In genomic region chr9:131737426-131737825, GRCh38 we compare ENCODE assay signal across 15 cellular contexts. TPM values are rescaled to one million over a fixed set of nuclear protein-coding genes. Genes with fewer than 3 reads are reported as not detected.
DNase-seq lines count a peak whose midpoint lies in the region; ATAC-seq, FAIRE-seq and TF ChIP-seq lines count a peak whose summit lies in the region.
"Had no signal": no experiment of that assay in that cellular context is flagged by ENCODE, and none has a peak within 500 bp of the region (broad histone marks: within the 10 kb centered on the region; RNA-seq: fewer than 3 reads in every experiment).

No MANE protein-coding gene starts in this region.

- peaks cover 31% of the 10 kb centered on the region for H3K36me3 Mint-ChIP-seq in T-helper 1 cell treated with Interleukin-12 subunit alpha and Interleukin-12 subunit beta and Interleukin-4 antibody, amounts not matched to agents 30 μg/mL and 1 μg/mL, for 36 hours (ENCODE audit: low read depth)

- peak overlapping the region; percentile 93 for H3K27ac Mint-ChIP-seq in T-helper 1 cell treated with Interleukin-12 subunit alpha and Interleukin-12 subunit beta and Interleukin-4 antibody, amounts not matched to agents 30 μg/mL and 1 μg/mL, for 36 hours

- FAIRE-seq in HTR-8/SVneo (lab: Jason Lieb, UNC) = no peak
- FAIRE-seq: keratinocyte had no signal

- H3K4me3 ChIP-seq in OCI-LY3 (ENCODE audit: low read length) (peak overlapping the region; percentile 98), dorsolateral prefrontal cortex (peak overlapping the region in 14 of 59 donors; percentile 0 to 84 (median 19)), psoas muscle (peak overlapping the region; percentile 71), A673 (ENCODE audit: low read depth, low read length, poor library complexity, severe bottlenecking) (no peak overlapping the region)
- H3K4me3 ChIP-seq: breast epithelium had no signal

- TF ChIP-seq CTCF in OCI-LY3 (IDR thresholded peaks at IDR 0.05; ENCODE audit: low read depth, low read length) (no peak), dorsolateral prefrontal cortex (IDR thresholded peaks at IDR 0.05 in 54 of 56, conservative IDR thresholded peaks at IDR 0.05 in 2 of 56; ENCODE audit: low read depth in 1 of 56, partially characterized antibody in 56 of 56) (no peak), psoas muscle (IDR thresholded peaks at IDR 0.05) (no peak), A673 (conservative IDR thresholded peaks at IDR 0.05; ENCODE audit: low read depth, low read length) (no peak)

- H3K4me3 Mint-ChIP-seq in T-helper 1 cell treated with Interleukin-12 subunit alpha and Interleukin-12 subunit beta and Interleukin-4 antibody, amounts not matched to agents 30 μg/mL and 1 μg/mL, for 36 hours = peak overlapping the region; percentile 80

- H3K27ac ChIP-seq in OCI-LY3 (ENCODE audit: low read length) (peak overlapping the region; percentile 99), dorsolateral prefrontal cortex (peak overlapping the region in 34 of 59 donors; percentile 1 to 89 (median 59)), psoas muscle (peak overlapping the region; percentile 89), A673 (ENCODE audit: low read depth, low read length, poor library complexity, severe bottlenecking) (no peak overlapping the region)
- H3K27ac ChIP-seq: 22Rv1, breast epithelium had no signal

- no peak for DNase-seq in T-helper 1 cell
- no peak for DNase-seq in dorsolateral prefrontal cortex
- no peak for DNase-seq in psoas muscle
- DNase-seq in HTR-8/SVneo (ENCODE audit: insufficient read length, low spot score) = no peak
- no peak for DNase-seq in A673 (ENCODE audit: low spot score)
- DNase-seq: DMS79 treated with DMSO at 0.1 percent for 48 hours; NCI-H524; occipital lobe; stimulated activated naive CD4-positive, alpha-beta T cell had no signal

- peaks cover 56% of the 10 kb centered on the region for H3K4me1 Mint-ChIP-seq in T-helper 1 cell treated with Interleukin-12 subunit alpha and Interleukin-12 subunit beta and Interleukin-4 antibody, amounts not matched to agents 30 μg/mL and 1 μg/mL, for 36 hours (ENCODE audit: low read depth)

- H2AFZ ChIP-seq in OCI-LY3 (ENCODE audit: low read depth, low read length) = no peak overlapping the region

- peaks cover 77% of the 10 kb centered on the region for H3K79me2 ChIP-seq in OCI-LY3 (ENCODE audit: low read length)

- H3K9me3 ChIP-seq in OCI-LY3 (ENCODE audit: insufficient read depth, low read length) = no peaks in the 10 kb centered on the region
- no peaks in the 10 kb centered on the region for H3K9me3 ChIP-seq in psoas muscle
- no peaks in the 10 kb centered on the region for H3K9me3 ChIP-seq in A673 (ENCODE audit: low read depth, low read length, poor library complexity, severe bottlenecking)
- H3K9me3 ChIP-seq: breast epithelium had no signal

- WGBS in psoas muscle, 3 donors = 93 to 95% (median 94%) methylated on average over 12 of the region's 12 CpGs

- intact Hi-C loops in dorsolateral prefrontal cortex (cut with DNase I) (loop anchor here (5.0 to 10.0 kb wide), 2 partner anchors 80 to 83 kb away; no protein-coding TSS in a partner anchor), psoas muscle (cut with DNase I) (loop anchor here (5.0 kb wide), 3 partner anchors 35 to 80 kb away; no protein-coding TSS in a partner anchor), A673 (cut with micrococcal nuclease; ENCODE audit: unreplicated experiment) (no loop called here)

- H4K20me1 ChIP-seq in OCI-LY3 (ENCODE audit: insufficient read depth, low read length) = no peaks in the 10 kb centered on the region

- CTCF ChIA-PET in A673 (lab: Charles Lee) = no interaction called here

- ATAC-seq in psoas muscle = no peak
- ATAC-seq in SK-N-SH treated with all-trans-retinoic acid at 6 μM for 48 hours = no peak

- H3K36me3 ChIP-seq in OCI-LY3 (replicated peaks; ENCODE audit: low read depth, low read length) = peaks cover 9% of the 10 kb centered on the region
- no peaks in the 10 kb centered on the region for H3K36me3 ChIP-seq in psoas muscle (ENCODE audit: insufficient read depth in 1 of 2, low read depth in 1 of 2)
- no peaks in the 10 kb centered on the region for H3K36me3 ChIP-seq in A673 (ENCODE audit: insufficient read depth, low read length, poor library complexity, severe bottlenecking)
- H3K36me3 ChIP-seq: breast epithelium had no signal

- POLR2A ChIA-PET in A673 (lab: Charles Lee; ENCODE audit: low non-redundant PET) = no interaction called here

- H3K4me1 ChIP-seq in OCI-LY3 (ENCODE audit: low read length) (peaks cover 59% of the 10 kb centered on the region), psoas muscle (peaks cover 71% of the 10 kb centered on the region), A673 (ENCODE audit: insufficient read depth, low read length, poor library complexity, severe bottlenecking) (peaks cover 20% of the 10 kb centered on the region)

- BruUV-seq in A673 (replicated peaks; lab: Mats Ljungman, UMichigan) = no TSS peak

- no peaks in the 10 kb centered on the region for H3K27me3 Mint-ChIP-seq in T-helper 1 cell treated with Interleukin-12 subunit alpha and Interleukin-12 subunit beta and Interleukin-4 antibody, amounts not matched to agents 30 μg/mL and 1 μg/mL, for 36 hours (ENCODE audit: low read depth)

- H3K9ac ChIP-seq in OCI-LY3 (ENCODE audit: low read length) = peak overlapping the region; percentile 80

- H3K27me3 ChIP-seq in OCI-LY3 (ENCODE audit: low read depth, low read length) (no peaks in the 10 kb centered on the region), dorsolateral prefrontal cortex (no peaks in the 10 kb centered on the region), psoas muscle (ENCODE audit: insufficient read depth in 3 of 3, low read length in 2 of 3) (no peaks in the 10 kb centered on the region), A673 (replicated peaks; ENCODE audit: insufficient read depth, low read depth, low read length, poor library complexity) (no peaks in the 10 kb centered on the region)
- H3K27me3 ChIP-seq: breast epithelium had no signal

- no peaks in the 10 kb centered on the region for H3K9me3 Mint-ChIP-seq in T-helper 1 cell treated with Interleukin-12 subunit alpha and Interleukin-12 subunit beta and Interleukin-4 antibody, amounts not matched to agents 30 μg/mL and 1 μg/mL, for 36 hours

- H3K4me2 ChIP-seq in OCI-LY3 (ENCODE audit: low read length) = peak overlapping the region; percentile 97

TF ChIP-seq in SK-N-SH treated with all-trans-retinoic acid at 6 μM for 48 hours, 23 proteins besides CTCF, POLR2A, EP300 and RAD21 (continues in another document):
- TF ChIP-seq, protein P1, sequence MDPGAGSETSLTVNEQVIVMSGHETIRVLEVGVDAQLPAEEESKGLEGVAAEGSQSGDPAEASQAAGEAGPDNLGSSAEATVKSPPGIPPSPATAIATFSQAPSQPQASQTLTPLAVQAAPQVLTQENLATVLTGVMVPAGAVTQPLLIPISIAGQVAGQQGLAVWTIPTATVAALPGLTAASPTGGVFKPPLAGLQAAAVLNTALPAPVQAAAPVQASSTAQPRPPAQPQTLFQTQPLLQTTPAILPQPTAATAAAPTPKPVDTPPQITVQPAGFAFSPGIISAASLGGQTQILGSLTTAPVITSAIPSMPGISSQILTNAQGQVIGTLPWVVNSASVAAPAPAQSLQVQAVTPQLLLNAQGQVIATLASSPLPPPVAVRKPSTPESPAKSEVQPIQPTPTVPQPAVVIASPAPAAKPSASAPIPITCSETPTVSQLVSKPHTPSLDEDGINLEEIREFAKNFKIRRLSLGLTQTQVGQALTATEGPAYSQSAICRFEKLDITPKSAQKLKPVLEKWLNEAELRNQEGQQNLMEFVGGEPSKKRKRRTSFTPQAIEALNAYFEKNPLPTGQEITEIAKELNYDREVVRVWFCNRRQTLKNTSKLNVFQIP (CRISPR knock-in tag; IDR thresholded peaks at IDR 0.05; ENCODE audit: borderline replicate concordance, low read depth) = no peak
- TF ChIP-seq CSDC2 (CRISPR knock-in tag; IDR thresholded peaks at IDR 0.05) = no peak
- TF ChIP-seq TOX (CRISPR knock-in tag; IDR thresholded peaks at IDR 0.05; ENCODE audit: borderline replicate concordance) = no peak
- no peak for TF ChIP-seq OSR1 (CRISPR knock-in tag; IDR thresholded peaks at IDR 0.05)
- no peak for TF ChIP-seq ZC3H10 (CRISPR knock-in tag; IDR thresholded peaks at IDR 0.05)
- no peak for TF ChIP-seq PPARA (CRISPR knock-in tag; IDR thresholded peaks at IDR 0.05; ENCODE audit: borderline replicate concordance)
- TF ChIP-seq ZNF70 (CRISPR knock-in tag; IDR thresholded peaks at IDR 0.05) = no peak
- TF ChIP-seq, protein P2, sequence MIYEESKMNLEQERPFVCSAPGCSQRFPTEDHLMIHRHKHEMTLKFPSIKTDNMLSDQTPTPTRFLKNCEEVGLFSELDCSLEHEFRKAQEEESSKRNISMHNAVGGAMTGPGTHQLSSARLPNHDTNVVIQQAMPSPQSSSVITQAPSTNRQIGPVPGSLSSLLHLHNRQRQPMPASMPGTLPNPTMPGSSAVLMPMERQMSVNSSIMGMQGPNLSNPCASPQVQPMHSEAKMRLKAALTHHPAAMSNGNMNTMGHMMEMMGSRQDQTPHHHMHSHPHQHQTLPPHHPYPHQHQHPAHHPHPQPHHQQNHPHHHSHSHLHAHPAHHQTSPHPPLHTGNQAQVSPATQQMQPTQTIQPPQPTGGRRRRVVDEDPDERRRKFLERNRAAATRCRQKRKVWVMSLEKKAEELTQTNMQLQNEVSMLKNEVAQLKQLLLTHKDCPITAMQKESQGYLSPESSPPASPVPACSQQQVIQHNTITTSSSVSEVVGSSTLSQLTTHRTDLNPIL (CRISPR knock-in tag; IDR thresholded peaks at IDR 0.05; ENCODE audit: low read depth) = no peak
- TF ChIP-seq ZNF8 (CRISPR knock-in tag; IDR thresholded peaks at IDR 0.05) = no peak
- no peak for TF ChIP-seq RARB (CRISPR knock-in tag; IDR thresholded peaks at IDR 0.05)
- no peak for TF ChIP-seq BACH2 (CRISPR knock-in tag; IDR thresholded peaks at IDR 0.05; ENCODE audit: borderline replicate concordance)
- TF ChIP-seq ESRRG (CRISPR knock-in tag; IDR thresholded peaks at IDR 0.05) = no peak
- TF ChIP-seq CSRNP3 (CRISPR knock-in tag; IDR thresholded peaks at IDR 0.05) = no peak
- no peak for TF ChIP-seq ISL1 (CRISPR knock-in tag; IDR thresholded peaks at IDR 0.05)

RNA-seq across cellular contexts. Expression of gene RAPGEF1, which starts 2.5 kb away (rescaled TPM):
- total RNA-seq in dorsolateral prefrontal cortex = 100 to 1,000 TPM in 115 of 120 experiments, 10 to 100 TPM in 5; 96.5 to 222 (median 138) TPM
- total RNA-seq in psoas muscle = 100 to 1,000 TPM; 234 to 319 (median 272) TPM
- polyA plus RNA-seq in psoas muscle = 100 to 1,000 TPM in 1 of 3 donors, 10 to 100 TPM in 2; 72.3 to 268 (median 93.1) TPM
- 56.4 and 61.5 TPM in 2 replicates for total RNA-seq in A673 (2021)
